11 cellular contexts compared by ENCODE assay signal in genomic region chr17:6995500-6996255, GRCh38. TPM values are rescaled to one million over a fixed set of nuclear protein-coding genes. Genes with fewer than 3 reads are reported as not detected.
DNase-seq lines count a peak whose midpoint lies in the region; TF ChIP-seq lines count a peak whose summit lies in the region.
"Had no signal": no experiment of that assay in that cellular context is flagged by ENCODE, and none has a peak within 500 bp of the region (broad histone marks: within the 10 kb centered on the region; RNA-seq: fewer than 3 reads in every experiment).

A gene with protein sequence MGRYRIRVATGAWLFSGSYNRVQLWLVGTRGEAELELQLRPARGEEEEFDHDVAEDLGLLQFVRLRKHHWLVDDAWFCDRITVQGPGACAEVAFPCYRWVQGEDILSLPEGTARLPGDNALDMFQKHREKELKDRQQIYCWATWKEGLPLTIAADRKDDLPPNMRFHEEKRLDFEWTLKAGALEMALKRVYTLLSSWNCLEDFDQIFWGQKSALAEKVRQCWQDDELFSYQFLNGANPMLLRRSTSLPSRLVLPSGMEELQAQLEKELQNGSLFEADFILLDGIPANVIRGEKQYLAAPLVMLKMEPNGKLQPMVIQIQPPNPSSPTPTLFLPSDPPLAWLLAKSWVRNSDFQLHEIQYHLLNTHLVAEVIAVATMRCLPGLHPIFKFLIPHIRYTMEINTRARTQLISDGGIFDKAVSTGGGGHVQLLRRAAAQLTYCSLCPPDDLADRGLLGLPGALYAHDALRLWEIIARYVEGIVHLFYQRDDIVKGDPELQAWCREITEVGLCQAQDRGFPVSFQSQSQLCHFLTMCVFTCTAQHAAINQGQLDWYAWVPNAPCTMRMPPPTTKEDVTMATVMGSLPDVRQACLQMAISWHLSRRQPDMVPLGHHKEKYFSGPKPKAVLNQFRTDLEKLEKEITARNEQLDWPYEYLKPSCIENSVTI (plus strand): TSS chr17:6996049. CDS start chr17:6996118, 69 bp downstream.

- CTCF ChIA-PET in BJ (lab: Yijun Ruan, JAX) (interaction anchor here (0.8 to 4.4 kb wide), 6 partner anchors 8 to 330 kb away, joined by 3 to 26 read pairs (median 5); no protein-coding TSS in a partner anchor), mammary epithelial cell (lab: Charles Lee; ENCODE audit: low non-redundant PET) (interaction anchor here (1.3 kb wide), 1 partner anchor 9 kb away, joined by 6 read pairs; no protein-coding TSS in a partner anchor)
- CTCF ChIA-PET in activated CD4-positive, alpha-beta memory T cell treated with anti-CD3 and anti-CD28 coated beads for 36 hours (lab: Charles Lee), result interaction anchor here (1.1 to 1.2 kb wide), 3 partner anchors 9 to 85 kb away, joined by 3 to 4 read pairs (median 3); no protein-coding TSS in a partner anchor

- dilution Hi-C loops in mammary epithelial cell (cut with HindIII; ENCODE audit: low sequenced_read_pairs), result no loop called here

- H3K4me1 ChIP-seq in mammary epithelial cell (ENCODE audit: insufficient read depth, low read length), result peaks cover 8% of the 10 kb centered on the region
- H3K4me1 ChIP-seq: parathyroid adenoma had no signal

- intact Hi-C loops in mammary epithelial cell (cut with micrococcal nuclease), result no loop called here
- intact Hi-C loops in activated CD4-positive, alpha-beta memory T cell treated with anti-CD3 and anti-CD28 coated beads for 36 hours (cut with micrococcal nuclease), result no loop called here

- H3K36me3 Mint-ChIP-seq in progenitor cell of endocrine pancreas (ENCODE audit: insufficient read depth), result peaks cover 15% of the 10 kb centered on the region
- H3K36me3 Mint-ChIP-seq in activated CD4-positive, alpha-beta memory T cell treated with anti-CD3 and anti-CD28 coated beads for 36 hours, result peaks cover 8% of the 10 kb centered on the region
- H3K36me3 Mint-ChIP-seq: activated naive CD4-positive, alpha-beta T cell treated with anti-CD3 and anti-CD28 coated beads, Interleukin-2, amount 50 U/mL, for 72 hours had no signal

- TF ChIP-seq CTCF in BJ (IDR thresholded peaks at IDR 0.05; ENCODE audit: insufficient read depth, low read depth, low read length) (no peak), mammary epithelial cell (conservative IDR thresholded peaks at IDR 0.05 in 1 of 2, IDR thresholded peaks at IDR 0.05 in 1 of 2; ENCODE audit: extremely low read depth in 1 of 2, insufficient read depth in 1 of 2, low read depth in 1 of 2, low read length in 2 of 2) (no peak), progenitor cell of endocrine pancreas (IDR thresholded peaks at IDR 0.05; ENCODE audit: unreplicated experiment) (no peak)

- 15% methylated on average over 24 of the region's 64 CpGs for WGBS in mammary epithelial cell (ENCODE audit: low coverage, missing lambda C conversion rate)

- peaks cover 3% of the 10 kb centered on the region for H3K4me1 Mint-ChIP-seq in progenitor cell of endocrine pancreas (ENCODE audit: low read depth)
- no peaks in the 10 kb centered on the region for H3K4me1 Mint-ChIP-seq in activated CD4-positive, alpha-beta memory T cell treated with anti-CD3 and anti-CD28 coated beads for 36 hours (ENCODE audit: low read depth)

- DNase-seq in BJ (ENCODE audit: low read depth) (no peak), mammary epithelial cell (no peak), progenitor cell of endocrine pancreas (ENCODE audit: low spot score, unreplicated experiment) (no peak), NCI-H2227 treated with DMSO at 0.1 percent for 48 hours (lab: John Stamatoyannopoulos, UW) (no peak), NCI-H187 (lab: John Stamatoyannopoulos, UW) (no peak), NAMALWA (ENCODE audit: low spot score) (no peak)
- no peak for DNase-seq in activated CD4-positive, alpha-beta memory T cell treated with anti-CD3 and anti-CD28 coated beads for 36 hours
- DNase-seq: PC-9 had no signal

- no peaks in the 10 kb centered on the region for H3K9me3 ChIP-seq in mammary epithelial cell (replicated peaks; ENCODE audit: insufficient read depth, low read length)
- H3K9me3 ChIP-seq in iPS-18c (ENCODE audit: control insufficient read depth, insufficient read depth, low read length), result no peaks in the 10 kb centered on the region

- POLR2A ChIA-PET in BJ (lab: Charles Lee), result no interaction called here
- POLR2A ChIA-PET in activated CD4-positive, alpha-beta memory T cell treated with anti-CD3 and anti-CD28 coated beads for 36 hours (lab: Charles Lee), result no interaction called here

- H3K27me3 Mint-ChIP-seq in progenitor cell of endocrine pancreas, result peaks cover 32% of the 10 kb centered on the region
- no peaks in the 10 kb centered on the region for H3K27me3 Mint-ChIP-seq in activated CD4-positive, alpha-beta memory T cell treated with anti-CD3 and anti-CD28 coated beads for 36 hours

- no peaks in the 10 kb centered on the region for H3K27me3 ChIP-seq in BJ (ENCODE audit: control insufficient read depth, insufficient read depth, low read length)
- no peaks in the 10 kb centered on the region for H3K27me3 ChIP-seq in mammary epithelial cell (ENCODE audit: insufficient read depth, low read length)

- no peaks in the 10 kb centered on the region for H3K79me2 ChIP-seq in mammary epithelial cell (ENCODE audit: insufficient read depth, low read length)
- H3K79me2 ChIP-seq: parathyroid adenoma had no signal

- no peak within 1 kb of the TSS for H3K9ac ChIP-seq in mammary epithelial cell (ENCODE audit: insufficient read depth, low read length)
- H3K9ac ChIP-seq: parathyroid adenoma had no signal

- in situ Hi-C loops in mammary epithelial cell (cut with MboI; ENCODE audit: low sequenced_read_pairs in 2 of 2), result loop anchor here (5.0 to 10.0 kb wide), 2 partner anchors 81 to 328 kb away; no protein-coding TSS in a partner anchor

- H3K36me3 ChIP-seq in BJ (ENCODE audit: control insufficient read depth, insufficient read depth, low read length), result peaks cover 12% of the 10 kb centered on the region
- no peaks in the 10 kb centered on the region for H3K36me3 ChIP-seq in mammary epithelial cell (ENCODE audit: insufficient read depth, low read length)

- no peak within 1 kb of the TSS for H3K27ac ChIP-seq in mammary epithelial cell (ENCODE audit: insufficient read depth, low read depth, low read length)
- H3K27ac ChIP-seq: parathyroid adenoma, PC-9 had no signal

- H2AFZ ChIP-seq in mammary epithelial cell (ENCODE audit: low read depth, low read length), result peak within 1 kb of the TSS; percentile 85
- H2AFZ ChIP-seq: parathyroid adenoma, PC-9 had no signal

- peak within 1 kb of the TSS; percentile 16 for H3K4me3 ChIP-seq in BJ (ENCODE audit: low read depth, low read length)
- H3K4me3 ChIP-seq in mammary epithelial cell (replicated peaks in 1 of 3; ENCODE audit: insufficient read depth in 1 of 3, low read depth in 2 of 3, low read length in 3 of 3), result peak within 1 kb of the TSS; percentile 41 to 79 (median 61)
- H3K4me3 ChIP-seq in iPS-18c (ENCODE audit: insufficient read depth, low read depth, low read length), result peak within 1 kb of the TSS; percentile 63
- H3K4me3 ChIP-seq: PC-9 had no signal

- H3K9me3 Mint-ChIP-seq in progenitor cell of endocrine pancreas (ENCODE audit: low read depth), result no peaks in the 10 kb centered on the region
- no peaks in the 10 kb centered on the region for H3K9me3 Mint-ChIP-seq in activated CD4-positive, alpha-beta memory T cell treated with anti-CD3 and anti-CD28 coated beads for 36 hours
- H3K9me3 Mint-ChIP-seq: activated naive CD4-positive, alpha-beta T cell treated with anti-CD3 and anti-CD28 coated beads, Interleukin-2, amount 50 U/mL, for 72 hours had no signal

- BruUV-seq in mammary epithelial cell (replicated peaks; lab: Mats Ljungman, UMichigan), result no TSS peak

- H3K27ac Mint-ChIP-seq in progenitor cell of endocrine pancreas, result no peak within 1 kb of the TSS
- H3K27ac Mint-ChIP-seq in activated CD4-positive, alpha-beta memory T cell treated with anti-CD3 and anti-CD28 coated beads for 36 hours, result no peak within 1 kb of the TSS
- H3K27ac Mint-ChIP-seq: activated naive CD4-positive, alpha-beta T cell treated with anti-CD3 and anti-CD28 coated beads, Interleukin-2, amount 50 U/mL, for 72 hours had no signal

- H3K4me3 Mint-ChIP-seq in progenitor cell of endocrine pancreas (ENCODE audit: low read depth), result peak within 1 kb of the TSS; percentile 58
- H3K4me3 Mint-ChIP-seq in activated CD4-positive, alpha-beta memory T cell treated with anti-CD3 and anti-CD28 coated beads for 36 hours, result no peak within 1 kb of the TSS

- peak within 1 kb of the TSS; percentile 96 for H3K4me2 ChIP-seq in mammary epithelial cell (ENCODE audit: insufficient read depth, low read depth, low read length)
- H3K4me2 ChIP-seq: PC-9 had no signal

- no peaks in the 10 kb centered on the region for H4K20me1 ChIP-seq in mammary epithelial cell (ENCODE audit: insufficient read depth, low read length)

RNA-seq across cellular contexts. Expression of the gene that starts here (rescaled TPM):
- polyA plus RNA-seq in BJ (2011; rRNA removed), result not detected in 2 replicates
- not detected in 2 replicates for polyA minus RNA-seq in BJ (2011; rRNA and poly(A)+ RNA removed)
- total RNA-seq in mammary epithelial cell, result not detected
- polyA plus RNA-seq in mammary epithelial cell, result 0.53 TPM
- 3.7 TPM for polyA minus RNA-seq in mammary epithelial cell
- not detected in 2 replicates for total RNA-seq in progenitor cell of endocrine pancreas
- not detected for total RNA-seq in activated CD4-positive, alpha-beta memory T cell treated with anti-CD3 and anti-CD28 coated beads for 36 hours
- total RNA-seq: activated naive CD4-positive, alpha-beta T cell treated with anti-CD3 and anti-CD28 coated beads, Interleukin-2, amount 50 U/mL, for 72 hours; PC-9 had no signal
